In the genomic region with DNA sequence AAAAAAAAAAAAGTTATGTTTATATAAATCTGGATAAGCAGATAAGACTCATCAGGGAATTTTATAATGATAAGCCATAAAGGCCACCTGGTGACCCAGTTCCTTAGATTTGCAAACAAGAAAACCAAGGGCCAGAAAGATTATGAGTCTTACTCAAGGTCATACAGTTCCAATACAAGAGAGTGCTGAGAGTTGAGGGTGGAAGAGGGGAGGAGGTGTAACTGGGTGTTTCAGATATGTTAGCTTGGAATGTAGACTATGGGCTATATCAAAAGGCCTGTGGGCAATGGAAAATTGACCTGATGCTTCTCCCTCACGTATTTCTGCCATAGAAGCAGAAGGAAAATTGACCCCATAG, we compare ENCODE assay signal across 37 cellular contexts.
"Had no signal": no experiment of that assay in that cellular context is flagged by ENCODE, and none has a peak within 500 bp of the region (broad histone marks: within the 10 kb centered on the region; RNA-seq: fewer than 3 reads in every experiment).

No MANE protein-coding gene starts in this region.

- H3K27ac ChIP-seq: adrenal gland, ascending aorta, cardiac muscle cell, WERI-Rb-1 had no signal

- H3K36me3 Mint-ChIP-seq: activated CD8-positive, alpha-beta memory T cell treated with anti-CD3 and anti-CD28 coated beads, Interleukin-2, amount 10 ng/mL, durations not matched to agents 7 days and 5 days; activated naive CD4-positive, alpha-beta T cell treated with anti-CD3 and anti-CD28 coated beads, Interleukin-2, amount 50 U/mL, for 72 hours; activated naive CD8-positive, alpha-beta T cell treated with anti-CD3 and anti-CD28 coated beads for 36 hours; T-cell; WTC11 had no signal

- H3K27me3 ChIP-seq: adrenal gland, ascending aorta, cardiac muscle cell had no signal

- H3K36me3 ChIP-seq: adrenal gland, ascending aorta, cardiac muscle cell, WERI-Rb-1 had no signal

- H3K27ac Mint-ChIP-seq: activated CD4-positive, alpha-beta memory T cell treated with anti-CD3 and anti-CD28 coated beads, Interleukin-2, amount 10 ng/mL, durations not matched to agents 7 days and 5 days; activated CD4-positive, alpha-beta T cell treated with anti-CD3 and anti-CD28 coated beads for 36 hours; activated CD4-positive, alpha-beta T cell treated with anti-CD3 and anti-CD28 coated beads, Interleukin-2, amount 10 ng/mL, durations not matched to agents 7 days and 5 days; activated CD8-positive, alpha-beta memory T cell treated with anti-CD3 and anti-CD28 coated beads, Interleukin-2, amount 10 ng/mL, durations not matched to agents 7 days and 5 days; activated CD8-positive, alpha-beta T cell treated with anti-CD3 and anti-CD28 coated beads, Interleukin-2, amount 10 ng/mL, durations not matched to agents 7 days and 5 days; activated naive CD4-positive, alpha-beta T cell treated with anti-CD3 and anti-CD28 coated beads for 36 hours; activated naive CD4-positive, alpha-beta T cell treated with anti-CD3 and anti-CD28 coated beads, Interleukin-2, amount 50 U/mL, for 72 hours; activated naive CD8-positive, alpha-beta T cell treated with anti-CD3 and anti-CD28 coated beads for 36 hours; activated T-cell treated with anti-CD3 and anti-CD28 coated beads, Interleukin-2, amount 50 U/mL, for 72 hours; activated T-helper 1 cell treated with anti-CD3 and anti-CD28 coated beads, Interleukin-12 subunit alpha, Interleukin-12 subunit beta, Interleukin-2, Interleukin-4 antibody, amounts not matched to agents 30 ng/mL and 10 ng/mL and 1 ng/mL, durations not matched to agents 14 hours and 24 hours and 36 hours; activated T-helper 17 cell treated with anti-CD3 and anti-CD28 coated beads, Interleukin-2, amount 50 U/mL, for 72 hours; T-cell; T-helper 2 cell treated with Interferon-gamma antibody and Interleukin-4, amounts not matched to agents 5 μg/mL and 100 μg/mL, for 36 hours; WTC11 had no signal

- H3K4me1 Mint-ChIP-seq: activated CD4-positive, alpha-beta memory T cell treated with anti-CD3 and anti-CD28 coated beads, Interleukin-2, amount 10 ng/mL, durations not matched to agents 7 days and 5 days; activated CD4-positive, alpha-beta T cell treated with anti-CD3 and anti-CD28 coated beads for 36 hours; activated CD4-positive, alpha-beta T cell treated with anti-CD3 and anti-CD28 coated beads, Interleukin-2, amount 10 ng/mL, durations not matched to agents 7 days and 5 days; activated CD8-positive, alpha-beta memory T cell treated with anti-CD3 and anti-CD28 coated beads, Interleukin-2, amount 10 ng/mL, durations not matched to agents 7 days and 5 days; activated naive CD8-positive, alpha-beta T cell treated with anti-CD3 and anti-CD28 coated beads for 36 hours; activated T-helper 17 cell treated with anti-CD3 and anti-CD28 coated beads, Interleukin-2, amount 50 U/mL, for 72 hours; central memory CD8-positive, alpha-beta T cell had no signal

- H3K9me3 Mint-ChIP-seq: activated CD4-positive, alpha-beta T cell treated with anti-CD3 and anti-CD28 coated beads, Interleukin-2, amount 10 ng/mL, durations not matched to agents 7 days and 5 days; activated naive CD4-positive, alpha-beta T cell treated with anti-CD3 and anti-CD28 coated beads for 36 hours; activated T-cell treated with anti-CD3 and anti-CD28 coated beads, Interleukin-2, amount 50 U/mL, for 4 hours; activated T-helper 1 cell treated with anti-CD3 and anti-CD28 coated beads, Interleukin-12 subunit alpha, Interleukin-12 subunit beta, Interleukin-2, Interleukin-4 antibody, amounts not matched to agents 30 ng/mL and 10 ng/mL and 1 ng/mL, durations not matched to agents 14 hours and 24 hours and 36 hours had no signal

- H3K9me3 ChIP-seq: adrenal gland, ascending aorta had no signal

- H3K4me1 ChIP-seq: adrenal gland had no signal

- ATAC-seq: activated CD4-positive, alpha-beta T cell treated with anti-CD3 and anti-CD28 coated beads for 36 hours; activated CD4-positive, CD25-positive, alpha-beta regulatory T cell treated with anti-CD3 and anti-CD28 coated beads, Interleukin-2, amount 50 U/mL, for 24 hours; activated CD8-positive, alpha-beta memory T cell treated with anti-CD3 and anti-CD28 coated beads, Interleukin-2, amount 10 ng/mL, durations not matched to agents 7 days and 5 days; activated CD8-positive, alpha-beta T cell treated with anti-CD3 and anti-CD28 coated beads, Interleukin-2, amount 10 ng/mL, durations not matched to agents 7 days and 5 days; activated naive CD4-positive, alpha-beta T cell treated with anti-CD3 and anti-CD28 coated beads, Interleukin-2, amount 50 U/mL, for 72 hours; activated T-cell treated with anti-CD3 and anti-CD28 coated beads, Interleukin-2, amount 50 U/mL, for 4 hours; activated T-cell treated with anti-CD3 and anti-CD28 coated beads, Interleukin-2, amount 50 U/mL, for 72 hours; activated T-helper 17 cell treated with anti-CD3 and anti-CD28 coated beads, Interleukin-2, amount 50 U/mL, for 72 hours; T-cell; WTC11 had no signal

- H3K27me3 Mint-ChIP-seq: activated CD4-positive, alpha-beta memory T cell treated with anti-CD3 and anti-CD28 coated beads, Interleukin-2, amount 10 ng/mL, durations not matched to agents 7 days and 5 days; activated CD4-positive, alpha-beta T cell treated with anti-CD3 and anti-CD28 coated beads, Interleukin-2, amount 10 ng/mL, durations not matched to agents 7 days and 5 days; activated CD8-positive, alpha-beta memory T cell treated with anti-CD3 and anti-CD28 coated beads, Interleukin-2, amount 10 ng/mL, durations not matched to agents 7 days and 5 days; activated naive CD8-positive, alpha-beta T cell treated with anti-CD3 and anti-CD28 coated beads for 36 hours; activated T-helper 17 cell treated with anti-CD3 and anti-CD28 coated beads, Interleukin-2, amount 50 U/mL, for 72 hours; central memory CD8-positive, alpha-beta T cell; T-cell had no signal

- DNase-seq: activated CD4-positive, alpha-beta memory T cell treated with anti-CD3 and anti-CD28 coated beads, Interleukin-2, amount 10 ng/mL, durations not matched to agents 7 days and 5 days; activated CD4-positive, alpha-beta T cell treated with anti-CD3 and anti-CD28 coated beads for 1 hour; activated CD4-positive, alpha-beta T cell treated with anti-CD3 and anti-CD28 coated beads for 36 hours; activated CD4-positive, alpha-beta T cell treated with anti-CD3 and anti-CD28 coated beads for 48 hours; activated CD4-positive, alpha-beta T cell treated with anti-CD3 and anti-CD28 coated beads, Interleukin-2, amount 10 ng/mL, durations not matched to agents 7 days and 5 days; activated CD4-positive, alpha-beta T cell treated with anti-CD3 and anti-CD28 coated beads, Interleukin-2, amount 50 U/mL, for 48 hours; activated CD4-positive, CD25-positive, alpha-beta regulatory T cell; activated CD8-positive, alpha-beta memory T cell treated with anti-CD3 and anti-CD28 coated beads for 24 hours; activated CD8-positive, alpha-beta memory T cell treated with anti-CD3 and anti-CD28 coated beads, Interleukin-2, amount 10 ng/mL, durations not matched to agents 7 days and 5 days; activated CD8-positive, alpha-beta memory T cell treated with anti-CD3 and anti-CD28 coated beads, Interleukin-2, amount 50 U/mL, for 48 hours; activated CD8-positive, alpha-beta T cell treated with anti-CD3 and anti-CD28 coated beads, Interleukin-2, amount 10 ng/mL, durations not matched to agents 7 days and 5 days; activated effector memory CD4-positive, alpha-beta T cell treated with anti-CD3 and anti-CD28 coated beads, Interleukin-2, amount 50 U/mL, for 16 hours; activated gamma-delta T cell treated with Interleukin-2 at 50 U/mL for 16 hours; activated naive CD4-positive, alpha-beta T cell; activated naive CD4-positive, alpha-beta T cell treated with anti-CD3 and anti-CD28 coated beads for 36 hours; activated naive CD4-positive, alpha-beta T cell treated with anti-CD3 and anti-CD28 coated beads, Interleukin-2, amount 50 U/mL, for 16 hours; activated naive CD8-positive, alpha-beta T cell treated with anti-CD3 and anti-CD28 coated beads for 36 hours; activated T-cell treated with anti-CD3 and anti-CD28 coated beads, Interleukin-2, amount 50 U/mL, for 1 hour; activated T-cell treated with anti-CD3 and anti-CD28 coated beads, Interleukin-2, amount 50 U/mL, for 4 hours; activated T-cell treated with anti-CD3 and anti-CD28 coated beads, Interleukin-2, amount 50 U/mL, for 72 hours; adrenal gland; amniotic stem cell; caudate nucleus; cerebellar nuclear complex; T-cell; T-helper 2 cell; T-helper 9 cell; WERI-Rb-1 had no signal

- H3K4me3 ChIP-seq: adrenal gland, ascending aorta, cardiac muscle cell had no signal

- H3K4me3 Mint-ChIP-seq: activated CD4-positive, alpha-beta memory T cell treated with anti-CD3 and anti-CD28 coated beads, Interleukin-2, amount 10 ng/mL, durations not matched to agents 7 days and 5 days; activated CD4-positive, alpha-beta T cell treated with anti-CD3 and anti-CD28 coated beads for 36 hours; activated CD4-positive, alpha-beta T cell treated with anti-CD3 and anti-CD28 coated beads, Interleukin-2, amount 10 ng/mL, durations not matched to agents 7 days and 5 days; activated CD8-positive, alpha-beta memory T cell treated with anti-CD3 and anti-CD28 coated beads, Interleukin-2, amount 10 ng/mL, durations not matched to agents 7 days and 5 days; activated CD8-positive, alpha-beta T cell treated with anti-CD3 and anti-CD28 coated beads, Interleukin-2, amount 10 ng/mL, durations not matched to agents 7 days and 5 days; activated naive CD4-positive, alpha-beta T cell treated with anti-CD3 and anti-CD28 coated beads for 36 hours; activated naive CD8-positive, alpha-beta T cell treated with anti-CD3 and anti-CD28 coated beads for 36 hours; activated T-cell treated with anti-CD3 and anti-CD28 coated beads, Interleukin-2, amount 50 U/mL, for 4 hours; activated T-cell treated with anti-CD3 and anti-CD28 coated beads, Interleukin-2, amount 50 U/mL, for 72 hours; activated T-helper 1 cell treated with anti-CD3 and anti-CD28 coated beads, Interleukin-12 subunit alpha, Interleukin-12 subunit beta, Interleukin-2, Interleukin-4 antibody, amounts not matched to agents 30 ng/mL and 10 ng/mL and 1 ng/mL, durations not matched to agents 14 hours and 24 hours and 36 hours; activated T-helper 17 cell treated with anti-CD3 and anti-CD28 coated beads, Interleukin-2, amount 50 U/mL, for 72 hours; central memory CD8-positive, alpha-beta T cell; T-cell; T-helper 2 cell treated with Interferon-gamma antibody and Interleukin-4, amounts not matched to agents 5 μg/mL and 100 μg/mL, for 36 hours; WTC11 had no signal
